26 cellular contexts compared by ENCODE assay signal in the genomic region with DNA sequence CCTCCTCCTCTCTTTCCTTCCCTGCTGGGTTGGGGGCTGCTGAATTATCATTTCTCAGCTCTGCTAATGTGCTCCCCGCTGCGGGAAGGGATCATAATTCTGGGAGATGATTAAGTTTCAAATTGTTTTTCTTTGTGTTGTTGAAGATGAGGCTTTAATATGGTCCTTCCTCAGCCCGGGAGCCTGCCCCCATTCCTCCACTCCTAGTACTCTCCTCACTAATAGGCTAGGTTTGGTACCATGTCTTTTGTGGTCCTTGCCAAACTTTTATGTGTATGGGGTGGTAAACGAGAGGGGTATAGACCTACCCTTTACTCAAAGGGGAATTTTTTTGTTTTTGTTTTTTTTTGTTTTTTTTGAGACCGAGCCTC. TPM values are rescaled to one million over a fixed set of nuclear protein-coding genes. Genes with fewer than 3 reads are reported as not detected.
A peak's percentile ranks its signal among the peaks of the same experiment; 100 is the strongest.
DNase-seq lines count a peak whose midpoint lies in the region; ATAC-seq and TF ChIP-seq lines count a peak whose summit lies in the region.
"Had no signal": no experiment of that assay in that cellular context is flagged by ENCODE, and none has a peak within 500 bp of the region (broad histone marks: within the 10 kb centered on the region; RNA-seq: fewer than 3 reads in every experiment).

No MANE protein-coding gene starts in this region.

- peaks cover 41% of the 10 kb centered on the region for H3K4me1 ChIP-seq in HUES64 (ENCODE audit: insufficient read depth, low read length)
- H3K4me1 ChIP-seq in mesodermal cell (ENCODE audit: control insufficient read depth, insufficient read depth, low read length, poor library complexity, severe bottlenecking): peaks cover 43% of the 10 kb centered on the region
- H3K4me1 ChIP-seq in esophagus muscularis mucosa: peaks cover 41 to 50% (median 48%) of the 10 kb centered on the region in 4 donors
- H3K4me1 ChIP-seq: colonic mucosa, foreskin keratinocyte, pancreas had no signal

- H3K27me3 ChIP-seq in HUES64 (ENCODE audit: insufficient read depth, low read length) (peaks cover 22% of the 10 kb centered on the region), esophagus muscularis mucosa (peaks cover 0 to 66% (median 27%) of the 10 kb centered on the region in 4 donors)

- no peaks in the 10 kb centered on the region for H3K9me3 Mint-ChIP-seq in stimulated activated naive B cell treated with anti-CD40 and anti-IgM and Interleukin-4, amounts not matched to agents 10 μg/mL and 1 μg/mL and 100 μg/mL, for 72 hours
- H3K9me3 Mint-ChIP-seq: activated naive CD4-positive, alpha-beta T cell treated with anti-CD3 and anti-CD28 coated beads for 36 hours; T-cell had no signal

- peak; percentile 40 for DNase-seq in superior temporal gyrus (ENCODE audit: extremely low spot score)
- DNase-seq in esophagus muscularis mucosa (ENCODE audit: extremely low spot score): no peak
- DNase-seq in kidney glomerular epithelial cell (lab: John Stamatoyannopoulos, UW): no peak
- DNase-seq in stimulated activated naive B cell treated with anti-CD40 and anti-IgM and Interleukin-4, amounts not matched to agents 10 μg/mL and 1 μg/mL and 100 μg/mL, for 72 hours: no peak
- DNase-seq: colonic mucosa; effector memory CD4-positive, alpha-beta T cell; foreskin keratinocyte; left lung; naive B cell; NCI-H1694 treated with DMSO at 0.1 percent for 48 hours; NCI-H69; spleen; stimulated activated CD4-positive, alpha-beta T cell treated with anti-CD3 and anti-CD28 coated beads, Interleukin-2, amount 100 ng/mL, for 48 hours had no signal

- no peak for TF ChIP-seq CTCF in esophagus muscularis mucosa (IDR thresholded peaks at IDR 0.05)

- WGBS in HUES64: 38% methylated on average over 3 of the region's 5 CpGs
- WGBS in mesodermal cell (ENCODE audit: insufficient coverage in 2 of 2), 2 experiments: 71 to 82% methylated on average over 1 of the region's 5 CpGs
- 42% methylated on average over 5 of the region's 5 CpGs for WGBS in esophagus muscularis mucosa

- H3K36me3 ChIP-seq in HUES64 (ENCODE audit: insufficient read depth, low read length): no peaks in the 10 kb centered on the region
- no peaks in the 10 kb centered on the region for H3K36me3 ChIP-seq in mesodermal cell (ENCODE audit: control insufficient read depth, insufficient read depth, low read length)
- H3K36me3 ChIP-seq in esophagus muscularis mucosa: no peaks in the 10 kb centered on the region
- H3K36me3 ChIP-seq: adrenal gland, breast epithelium, colonic mucosa, left lung, pancreas, spleen, suprapubic skin had no signal

- TF ChIP-seq POLR2A in esophagus muscularis mucosa (IDR thresholded peaks at IDR 0.05; ENCODE audit: low read depth): no peak

- H3K4me1 Mint-ChIP-seq in stimulated activated naive B cell treated with anti-CD40 and anti-IgM and Interleukin-4, amounts not matched to agents 10 μg/mL and 1 μg/mL and 100 μg/mL, for 72 hours: peaks cover 9 to 20% of the 10 kb centered on the region in 2 donors

- no peak overlapping the region for H3K27ac Mint-ChIP-seq in stimulated activated naive B cell treated with anti-CD40 and anti-IgM and Interleukin-4, amounts not matched to agents 10 μg/mL and 1 μg/mL and 100 μg/mL, for 72 hours
- H3K27ac Mint-ChIP-seq: activated naive CD4-positive, alpha-beta T cell treated with anti-CD3 and anti-CD28 coated beads for 36 hours; IgD-negative memory B cell; naive B cell; T-cell had no signal

- peak overlapping the region; percentile 49 for H3K4me3 ChIP-seq in HUES64 (ENCODE audit: low read length)
- peak overlapping the region; percentile 11 for H3K4me3 ChIP-seq in mesodermal cell (ENCODE audit: extremely low read depth, insufficient read depth, low read length, poor library complexity, severe bottlenecking)
- peak overlapping the region in 1 of 4 donors; percentile 4 for H3K4me3 ChIP-seq in esophagus muscularis mucosa
- H3K4me3 ChIP-seq: adrenal gland, breast epithelium, colonic mucosa, GM23248, left lung, pancreas, spleen, suprapubic skin had no signal

- no peaks in the 10 kb centered on the region for H3K36me3 Mint-ChIP-seq in stimulated activated naive B cell treated with anti-CD40 and anti-IgM and Interleukin-4, amounts not matched to agents 10 μg/mL and 1 μg/mL and 100 μg/mL, for 72 hours
- H3K36me3 Mint-ChIP-seq: T-cell had no signal

- H3K9ac ChIP-seq in HUES64 (ENCODE audit: low read depth, low read length): no peak overlapping the region
- H3K9ac ChIP-seq: GM23248 had no signal

- H3K4me3 Mint-ChIP-seq in stimulated activated naive B cell treated with anti-CD40 and anti-IgM and Interleukin-4, amounts not matched to agents 10 μg/mL and 1 μg/mL and 100 μg/mL, for 72 hours: no peak overlapping the region
- H3K4me3 Mint-ChIP-seq: activated naive CD4-positive, alpha-beta T cell treated with anti-CD3 and anti-CD28 coated beads for 36 hours; T-cell had no signal

- H3K27me3 Mint-ChIP-seq in stimulated activated naive B cell treated with anti-CD40 and anti-IgM and Interleukin-4, amounts not matched to agents 10 μg/mL and 1 μg/mL and 100 μg/mL, for 72 hours: peaks cover 63 to 74% of the 10 kb centered on the region in 2 donors

- no peak for TF ChIP-seq EP300 in esophagus muscularis mucosa (IDR thresholded peaks at IDR 0.05)

- H3K9me3 ChIP-seq in HUES64 (ENCODE audit: insufficient read depth, low read depth, low read length) (no peaks in the 10 kb centered on the region), mesodermal cell (ENCODE audit: control insufficient read depth, low read length) (no peaks in the 10 kb centered on the region), esophagus muscularis mucosa (no peaks in the 10 kb centered on the region)
- H3K9me3 ChIP-seq: adrenal gland, breast epithelium, colonic mucosa, left lung, pancreas, spleen, suprapubic skin had no signal

- intact Hi-C loops in esophagus muscularis mucosa (cut with DNase I): no loop called here

- no peak overlapping the region for H3K27ac ChIP-seq in HUES64 (ENCODE audit: low read depth, low read length)
- peak overlapping the region; percentile 99 for H3K27ac ChIP-seq in cingulate gyrus (ENCODE audit: low read depth, low read length)
- no peak overlapping the region for H3K27ac ChIP-seq in mesodermal cell (ENCODE audit: low read depth, low read length, severe bottlenecking)
- H3K27ac ChIP-seq in esophagus muscularis mucosa (replicated peaks in 1 of 4): no peak overlapping the region
- H3K27ac ChIP-seq: breast epithelium, C4-2B, colonic mucosa, foreskin keratinocyte, GM23248, left lung, pancreas, spleen, suprapubic skin had no signal

- ATAC-seq in stimulated activated naive B cell treated with anti-CD40 and anti-IgM and Interleukin-4, amounts not matched to agents 10 μg/mL and 1 μg/mL and 100 μg/mL, for 72 hours (replicated peaks): no peak
- ATAC-seq: activated CD4-positive, CD25-positive, alpha-beta regulatory T cell treated with anti-CD3 and anti-CD28 coated beads, Interleukin-2, amount 50 U/mL, for 24 hours; left lung; T-cell had no signal

RNA-seq across cellular contexts. Expression of a gene that starts 5.7 kb away (rescaled TPM):
- 72.2 TPM for polyA plus RNA-seq in HUES64 (2013, experiment 1 of 2)
- polyA plus RNA-seq in HUES64 (2013, experiment 2 of 2): 59.3 TPM
- polyA plus RNA-seq in mesodermal cell (2013, experiment 1 of 2): 25.9 TPM
- 18.5 TPM for polyA plus RNA-seq in mesodermal cell (2013, experiment 2 of 2)
- 10 to 100 TPM; 18.7 to 57.8 (median 38.2) TPM for total RNA-seq in esophagus muscularis mucosa
- total RNA-seq: activated naive CD4-positive, alpha-beta T cell treated with anti-CD3 and anti-CD28 coated beads for 36 hours had no signal

RNA-seq across cellular contexts. Expression of a gene that starts 39.7 kb away (rescaled TPM):
- polyA plus RNA-seq in HUES64 (2013, experiment 1 of 2): 49.9 TPM
- 54.3 TPM for polyA plus RNA-seq in HUES64 (2013, experiment 2 of 2)
- 51.6 TPM for polyA plus RNA-seq in mesodermal cell (2013, experiment 1 of 2)
- polyA plus RNA-seq in mesodermal cell (2013, experiment 2 of 2): 46.5 TPM
- 10 to 100 TPM; 44.4 to 75.8 (median 49.6) TPM for total RNA-seq in esophagus muscularis mucosa
